Comparison of ENCODE assay signal across 7 cellular contexts in genomic region chr14:21136024-21136423, GRCh38. TPM values are rescaled to one million over a fixed set of nuclear protein-coding genes. Genes with fewer than 3 reads are reported as not detected.
DNase-seq lines count a peak whose midpoint lies in the region; ATAC-seq and TF ChIP-seq lines count a peak whose summit lies in the region.

No MANE protein-coding gene starts in this region.

- H3K9me3 Mint-ChIP-seq in nephron = no peaks in the 10 kb centered on the region

- H3K36me3 ChIP-seq in mammary epithelial cell (ENCODE audit: insufficient read depth, low read length) = no peaks in the 10 kb centered on the region

- BruUV-seq in mammary epithelial cell (replicated peaks; lab: Mats Ljungman, UMichigan) = no TSS peak

- no peak overlapping the region for H3K4me3 Mint-ChIP-seq in nephron

- H3K79me2 ChIP-seq in mammary epithelial cell (ENCODE audit: insufficient read depth, low read length) = no peaks in the 10 kb centered on the region

- dilution Hi-C loops in mammary epithelial cell (cut with HindIII; ENCODE audit: low sequenced_read_pairs) = no loop called here

- no peaks in the 10 kb centered on the region for H3K36me3 Mint-ChIP-seq in nephron (ENCODE audit: low read depth)

- H3K27ac Mint-ChIP-seq in nephron = no peak overlapping the region

- no peak for ATAC-seq in HG02678 (IDR thresholded peaks at IDR 0.05; ENCODE audit: unreplicated experiment)
- ATAC-seq in GM18520 (IDR thresholded peaks at IDR 0.05; ENCODE audit: unreplicated experiment) = no peak
- ATAC-seq in esophagus mucosa = no peak

- peak; percentile 51 for TF ChIP-seq CTCF in GM12873 (IDR thresholded peaks at IDR 0.05; ENCODE audit: insufficient read depth, low read depth, low read length, missing control alignments)
- TF ChIP-seq CTCF in mammary epithelial cell (conservative IDR thresholded peaks at IDR 0.05 in 1 of 2, IDR thresholded peaks at IDR 0.05 in 1 of 2; ENCODE audit: extremely low read depth in 1 of 2, insufficient read depth in 1 of 2, low read depth in 1 of 2, low read length in 2 of 2) = peak; percentile 62 to 64
- TF ChIP-seq CTCF in nephron (IDR thresholded peaks at IDR 0.05; ENCODE audit: unreplicated experiment in 3 of 3) = peak; percentile 59 to 71 (median 61)

- no peaks in the 10 kb centered on the region for H3K4me1 Mint-ChIP-seq in nephron

- no peak overlapping the region for H3K4me2 ChIP-seq in mammary epithelial cell (ENCODE audit: insufficient read depth, low read depth, low read length)

- in situ Hi-C loops in mammary epithelial cell (cut with MboI; ENCODE audit: low sequenced_read_pairs in 2 of 2) = no loop called here

- CTCF ChIA-PET in mammary epithelial cell (lab: Charles Lee; ENCODE audit: low non-redundant PET) = no interaction called here

- no peaks in the 10 kb centered on the region for H3K27me3 Mint-ChIP-seq in nephron (ENCODE audit: low read depth)

- H3K4me3 ChIP-seq in mammary epithelial cell (replicated peaks in 1 of 3; ENCODE audit: insufficient read depth in 1 of 3, low read depth in 2 of 3, low read length in 3 of 3) = no peak overlapping the region

- intact Hi-C loops in mammary epithelial cell (cut with micrococcal nuclease) = no loop called here

- H3K27me3 ChIP-seq in mammary epithelial cell (ENCODE audit: insufficient read depth, low read length) = no peaks in the 10 kb centered on the region

- DNase-seq in NCI-H1105 (lab: John Stamatoyannopoulos, UW) (peak; percentile 17), mammary epithelial cell (no peak)

- H3K4me1 ChIP-seq in mammary epithelial cell (ENCODE audit: insufficient read depth, low read length) = no peaks in the 10 kb centered on the region

- no peak overlapping the region for H3K27ac ChIP-seq in mammary epithelial cell (ENCODE audit: insufficient read depth, low read depth, low read length)

- H2AFZ ChIP-seq in mammary epithelial cell (ENCODE audit: low read depth, low read length) = no peak overlapping the region

- no peaks in the 10 kb centered on the region for H4K20me1 ChIP-seq in mammary epithelial cell (ENCODE audit: insufficient read depth, low read length)

- 0% methylated on average over 1 of the region's 1 CpG for WGBS in mammary epithelial cell (ENCODE audit: low coverage, missing lambda C conversion rate)

- H3K9me3 ChIP-seq in mammary epithelial cell (replicated peaks; ENCODE audit: insufficient read depth, low read length) = no peaks in the 10 kb centered on the region

- H3K9ac ChIP-seq in mammary epithelial cell (ENCODE audit: insufficient read depth, low read length) = no peak overlapping the region

RNA-seq across cellular contexts. Expression of gene OR5AU1, which starts 19.8 kb away (rescaled TPM):
- total RNA-seq in mammary epithelial cell (not detected), esophagus mucosa (not detected)
- not detected for polyA plus RNA-seq in mammary epithelial cell
- polyA minus RNA-seq in mammary epithelial cell = not detected

RNA-seq across cellular contexts. Expression of gene TMEM253, which starts 35.2 kb away (rescaled TPM):
- total RNA-seq in mammary epithelial cell (1 to 10 TPM in 1 of 2 donors, under 1 TPM in 1; 0.33 to 2.3 TPM), esophagus mucosa (1.6 TPM)
- 1.8 TPM for polyA plus RNA-seq in mammary epithelial cell
- polyA minus RNA-seq in mammary epithelial cell = not detected

RNA-seq across cellular contexts. Expression of gene ZNF219, which starts 37.6 kb away (rescaled TPM):
- total RNA-seq in mammary epithelial cell (10 to 100 TPM; 25.0 to 62.1 TPM), esophagus mucosa (40.4 TPM)
- polyA plus RNA-seq in mammary epithelial cell = 37.9 TPM
- polyA minus RNA-seq in mammary epithelial cell = 4.9 TPM
